ENCODE assay signal across 9 cellular contexts in the genomic region with DNA sequence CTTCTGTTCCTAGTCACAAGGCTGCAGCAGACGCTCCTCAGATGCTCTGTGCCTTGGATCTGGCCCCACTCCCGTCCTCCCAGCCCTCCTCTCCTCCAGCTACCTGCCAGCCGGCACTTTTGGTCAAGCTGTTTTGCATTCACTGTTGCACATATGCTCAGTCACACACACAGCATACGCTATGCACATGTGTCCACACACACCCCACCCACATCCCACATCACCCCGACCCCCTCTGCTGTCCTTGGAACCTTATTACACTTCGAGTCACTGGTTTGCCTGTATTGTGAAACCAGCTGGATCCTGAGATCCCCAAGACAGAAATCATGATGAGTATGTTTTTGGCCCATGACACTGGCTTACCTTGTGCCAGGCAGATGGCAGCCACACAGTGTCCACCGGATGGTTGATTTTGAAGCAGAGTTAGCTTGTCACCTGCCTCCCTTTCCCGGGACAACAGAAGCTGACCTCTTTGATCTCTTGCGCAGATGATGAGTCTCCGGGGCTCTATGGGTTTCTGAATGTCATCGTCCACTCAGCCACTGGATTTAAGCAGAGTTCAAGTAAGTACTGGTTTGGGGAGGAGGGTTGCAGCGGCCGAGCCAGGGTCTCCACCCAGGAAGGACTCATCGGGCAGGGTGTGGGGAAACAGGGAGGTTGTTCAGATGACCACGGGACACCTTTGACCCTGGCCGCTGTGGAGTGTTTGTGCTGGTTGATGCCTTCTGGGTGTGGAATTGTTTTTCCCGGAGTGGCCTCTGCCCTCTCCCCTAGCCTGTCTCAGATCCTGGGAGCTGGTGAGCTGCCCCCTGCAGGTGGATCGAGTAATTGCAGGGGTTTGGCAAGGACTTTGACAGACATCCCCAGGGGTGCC.
DNase-seq lines count a peak whose midpoint lies in the region; ATAC-seq and TF ChIP-seq lines count a peak whose summit lies in the region.
"Had no signal": no experiment of that assay in that cellular context is flagged by ENCODE, and none has a peak within 500 bp of the region (broad histone marks: within the 10 kb centered on the region; RNA-seq: fewer than 3 reads in every experiment).

No MANE protein-coding gene starts in this region.

- H3K4me3 Mint-ChIP-seq in activated T-helper 1 cell treated with anti-CD3 and anti-CD28 coated beads, Interleukin-12 subunit alpha, Interleukin-12 subunit beta, Interleukin-2, Interleukin-4 antibody, amounts not matched to agents 30 ng/mL and 10 ng/mL and 1 ng/mL, durations not matched to agents 14 hours and 24 hours and 36 hours = no peak overlapping the region
- H3K4me3 Mint-ChIP-seq in progenitor cell of endocrine pancreas (ENCODE audit: low read depth) = no peak overlapping the region
- H3K4me3 Mint-ChIP-seq: natural killer cell treated with Interleukin-12 subunit alpha and Interleukin-12 subunit beta and Interleukin-15 and Interleukin-18, amount 100 ng/mL, for 72 hours had no signal

- peak; percentile 90 for TF ChIP-seq CTCF in foreskin fibroblast (IDR thresholded peaks at IDR 0.05; ENCODE audit: low read depth, low read length)
- peak; percentile 86 for TF ChIP-seq CTCF in progenitor cell of endocrine pancreas (IDR thresholded peaks at IDR 0.05; ENCODE audit: unreplicated experiment)

- DNase-seq in Right ventricle myocardium inferior (ENCODE audit: missing footprints) (peak; percentile 75), cardiac septum (ENCODE audit: low spot score) (no peak), OCI-M1 (lab: John Stamatoyannopoulos, UW) (peak; percentile 73), foreskin fibroblast (peak; percentile 61 to 80), progenitor cell of endocrine pancreas (ENCODE audit: low spot score, unreplicated experiment) (peak; percentile 71)
- DNase-seq in activated T-helper 1 cell treated with anti-CD3 and anti-CD28 coated beads, Interleukin-12 subunit alpha, Interleukin-12 subunit beta, Interleukin-2, Interleukin-4 antibody, amounts not matched to agents 30 ng/mL and 10 ng/mL and 1 ng/mL, durations not matched to agents 14 hours and 24 hours and 36 hours (ENCODE audit: low spot score) = peak; percentile 34

- H3K36me3 Mint-ChIP-seq in activated T-helper 1 cell treated with anti-CD3 and anti-CD28 coated beads, Interleukin-12 subunit alpha, Interleukin-12 subunit beta, Interleukin-2, Interleukin-4 antibody, amounts not matched to agents 30 ng/mL and 10 ng/mL and 1 ng/mL, durations not matched to agents 14 hours and 24 hours and 36 hours (ENCODE audit: low read depth) = peaks cover 25% of the 10 kb centered on the region
- peaks cover 25% of the 10 kb centered on the region for H3K36me3 Mint-ChIP-seq in progenitor cell of endocrine pancreas (ENCODE audit: insufficient read depth)
- H3K36me3 Mint-ChIP-seq: natural killer cell treated with Interleukin-12 subunit alpha and Interleukin-12 subunit beta and Interleukin-15 and Interleukin-18, amount 100 ng/mL, for 72 hours had no signal

- no peak overlapping the region for H3K4me3 ChIP-seq in foreskin fibroblast (ENCODE audit: low read depth in 1 of 2, low read length in 2 of 2)

- intact Hi-C loops in Right ventricle myocardium inferior (cut with DNase I) (no loop called here), cardiac septum (cut with DNase I) (loop anchor here (10.0 kb wide), 1 partner anchor 335 kb away; no protein-coding TSS in a partner anchor)
- intact Hi-C loops in activated T-helper 1 cell treated with anti-CD3 and anti-CD28 coated beads, Interleukin-12 subunit alpha, Interleukin-12 subunit beta, Interleukin-2, Interleukin-4 antibody, amounts not matched to agents 30 ng/mL and 10 ng/mL and 1 ng/mL, durations not matched to agents 14 hours and 24 hours and 36 hours (cut with micrococcal nuclease) = no loop called here

- H3K9me3 Mint-ChIP-seq in activated T-helper 1 cell treated with anti-CD3 and anti-CD28 coated beads, Interleukin-12 subunit alpha, Interleukin-12 subunit beta, Interleukin-2, Interleukin-4 antibody, amounts not matched to agents 30 ng/mL and 10 ng/mL and 1 ng/mL, durations not matched to agents 14 hours and 24 hours and 36 hours = no peaks in the 10 kb centered on the region
- H3K9me3 Mint-ChIP-seq in progenitor cell of endocrine pancreas (ENCODE audit: low read depth) = no peaks in the 10 kb centered on the region
- H3K9me3 Mint-ChIP-seq: natural killer cell treated with Interleukin-12 subunit alpha and Interleukin-12 subunit beta and Interleukin-15 and Interleukin-18, amount 100 ng/mL, for 72 hours had no signal

- H3K4me1 Mint-ChIP-seq in activated T-helper 1 cell treated with anti-CD3 and anti-CD28 coated beads, Interleukin-12 subunit alpha, Interleukin-12 subunit beta, Interleukin-2, Interleukin-4 antibody, amounts not matched to agents 30 ng/mL and 10 ng/mL and 1 ng/mL, durations not matched to agents 14 hours and 24 hours and 36 hours (ENCODE audit: low read depth) = no peaks in the 10 kb centered on the region
- peaks cover 6% of the 10 kb centered on the region for H3K4me1 Mint-ChIP-seq in progenitor cell of endocrine pancreas (ENCODE audit: low read depth)

- ATAC-seq in Right ventricle myocardium inferior (peak; percentile 55), GM21381 (IDR thresholded peaks at IDR 0.05; ENCODE audit: unreplicated experiment) (no peak), GM19328 (IDR thresholded peaks at IDR 0.05; ENCODE audit: unreplicated experiment) (no peak)

- no peak overlapping the region for H3K27ac Mint-ChIP-seq in activated T-helper 1 cell treated with anti-CD3 and anti-CD28 coated beads, Interleukin-12 subunit alpha, Interleukin-12 subunit beta, Interleukin-2, Interleukin-4 antibody, amounts not matched to agents 30 ng/mL and 10 ng/mL and 1 ng/mL, durations not matched to agents 14 hours and 24 hours and 36 hours
- peak overlapping the region; percentile 69 for H3K27ac Mint-ChIP-seq in progenitor cell of endocrine pancreas
- H3K27ac Mint-ChIP-seq: natural killer cell treated with Interleukin-12 subunit alpha and Interleukin-12 subunit beta and Interleukin-15 and Interleukin-18, amount 100 ng/mL, for 72 hours had no signal

- no peaks in the 10 kb centered on the region for H3K27me3 Mint-ChIP-seq in activated T-helper 1 cell treated with anti-CD3 and anti-CD28 coated beads, Interleukin-12 subunit alpha, Interleukin-12 subunit beta, Interleukin-2, Interleukin-4 antibody, amounts not matched to agents 30 ng/mL and 10 ng/mL and 1 ng/mL, durations not matched to agents 14 hours and 24 hours and 36 hours (ENCODE audit: insufficient read depth)
- H3K27me3 Mint-ChIP-seq in progenitor cell of endocrine pancreas = no peaks in the 10 kb centered on the region
- H3K27me3 Mint-ChIP-seq: natural killer cell treated with Interleukin-12 subunit alpha and Interleukin-12 subunit beta and Interleukin-15 and Interleukin-18, amount 100 ng/mL, for 72 hours had no signal
